8 cellular contexts compared by ENCODE assay signal in the genomic region with DNA sequence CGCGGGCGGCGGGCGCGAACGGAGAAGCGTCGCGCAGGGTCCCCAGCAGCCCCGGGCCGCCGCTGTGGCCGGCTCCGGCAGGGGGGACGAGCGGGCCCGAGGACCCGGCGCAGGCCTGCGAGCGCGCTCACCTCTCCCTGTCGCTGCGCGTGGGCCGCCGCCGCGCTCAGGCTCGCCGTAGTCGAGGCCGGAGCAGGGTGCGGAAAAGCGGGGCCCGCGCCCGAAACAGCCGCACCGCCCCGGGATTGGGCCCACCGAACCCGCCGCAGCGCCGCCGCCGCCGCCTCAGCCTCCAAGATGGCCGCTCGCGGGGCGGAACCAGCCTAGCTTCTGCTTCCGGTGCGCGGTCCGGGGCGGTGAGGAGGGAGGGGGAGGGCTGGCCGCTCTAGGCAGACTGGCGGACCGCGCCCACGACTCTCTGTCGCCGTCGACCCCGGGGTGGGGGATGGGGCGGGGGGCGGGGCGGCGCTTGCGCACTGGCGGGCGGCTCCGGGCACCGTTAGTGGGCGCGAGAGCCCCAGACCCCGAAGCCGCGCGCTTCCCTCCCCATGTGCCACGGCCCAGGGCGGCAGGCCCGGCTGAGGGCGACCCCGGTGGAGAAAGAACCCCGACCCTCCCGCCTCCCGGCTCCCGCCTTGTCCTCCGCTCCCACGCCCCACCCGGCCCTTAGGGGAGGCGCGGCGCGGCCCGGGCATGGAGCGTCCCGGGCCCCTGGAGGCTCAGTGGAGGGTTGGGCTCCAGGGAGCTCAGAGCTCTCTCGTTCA. TPM values are rescaled to one million over a fixed set of nuclear protein-coding genes. Genes with fewer than 3 reads are reported as not detected.
DNase-seq lines count a peak whose midpoint lies in the region; ATAC-seq and TF ChIP-seq lines count a peak whose summit lies in the region.

Gene UBE2J2, minus strand, starts transcription at position 320 of the 764 bp plus-strand sequence. CDS start 5,862 bp downstream, outside the sequence.

- 0% methylated on average over 13 of the region's 103 CpGs for WGBS in right lobe of liver (ENCODE audit: insufficient coverage, low coverage, low lambda C conversion rate, missing lambda C conversion rate)

- peak within 1 kb of the TSS; percentile 82 to 97 (median 91) for H3K4me3 ChIP-seq in right lobe of liver

- peak; percentile 52 for TF ChIP-seq POLR2A in right lobe of liver (IDR thresholded peaks at IDR 0.05)

- H3K27me3 ChIP-seq in right lobe of liver, result no peaks in the 10 kb centered on the region

- TF ChIP-seq CTCF in AG09319 (IDR thresholded peaks at IDR 0.05; ENCODE audit: low read depth, low read length) (no peak), right lobe of liver (IDR thresholded peaks at IDR 0.05) (no peak)

- no peaks in the 10 kb centered on the region for H3K9me3 ChIP-seq in right lobe of liver

- ATAC-seq in GM19043 (IDR thresholded peaks at IDR 0.05; ENCODE audit: low read depth, unreplicated experiment) (peak; percentile 74), HG03442 (IDR thresholded peaks at IDR 0.05; ENCODE audit: unreplicated experiment) (peak; percentile 81), right lobe of liver (peak; percentile 96 to 99 (median 97))

- peak within 1 kb of the TSS; percentile 47 to 75 (median 74) for H3K27ac ChIP-seq in right lobe of liver

- intact Hi-C loops in right lobe of liver (cut with DNase I), result no loop called here

- DNase-seq in AG09319 (ENCODE audit: extremely low read depth, low read depth) (peak; percentile 86), NCI-H82 (lab: John Stamatoyannopoulos, UW) (peak; percentile 95), dermis microvascular lymphatic vessel endothelial cell (ENCODE audit: low read depth in 2 of 2) (peak; percentile 80 to 96), right lobe of liver (peak; percentile 95 to 96 (median 96))
- peak; percentile 95 for DNase-seq in activated CD4-positive, alpha-beta T cell treated with anti-CD3 and anti-CD28 coated beads, Interleukin-2, amount 50 U/mL, for 48 hours
- DNase-seq in stimulated activated CD4-positive, alpha-beta T cell treated with anti-CD3 and anti-CD28 coated beads, Interleukin-4, amount 100 ng/mL, for 24 hours, result peak; percentile 95

- peaks cover 0 to 22% (median 10%) of the 10 kb centered on the region in 4 donors for H3K4me1 ChIP-seq in right lobe of liver

- no peaks in the 10 kb centered on the region for H3K36me3 ChIP-seq in right lobe of liver

RNA-seq across cellular contexts. Expression of gene UBE2J2, which starts in this region (rescaled TPM):
- 30.0 and 42.0 TPM in 2 replicates for total RNA-seq in dermis microvascular lymphatic vessel endothelial cell
- 10 to 100 TPM; 25.5 to 30.6 (median 26.9) TPM for total RNA-seq in right lobe of liver

Comparison
In these comparisons a context has a peak if more than half of its experiments do, and no peak if none do; other contexts are left out.
1. Peak in every context shown above with its lines: DNase-seq, ATAC-seq, H3K4me3 ChIP-seq and H3K27ac ChIP-seq.